In genomic region chr3:170749765-170750477, GRCh38 we compare ENCODE assay signal across 1 cellular context.
TF ChIP-seq lines count a peak whose summit lies in the region.

No MANE protein-coding gene starts in this region.

TF ChIP-seq in K562, 482 proteins besides CTCF, POLR2A, EP300 and RAD21 (continued from another document and continues in another):
- TF ChIP-seq AFF4 (CRISPR knock-in tag; IDR thresholded peaks at IDR 0.05): no peak
- no peak for TF ChIP-seq E2F6 (IDR thresholded peaks at IDR 0.05; ENCODE audit: borderline replicate concordance in 1 of 2, extremely low read depth in 1 of 2, insufficient read depth in 1 of 2, insufficient read length in 1 of 2, low read depth in 1 of 2, low read length in 1 of 2, poor library complexity in 1 of 2, severe bottlenecking in 1 of 2)
- TF ChIP-seq PURB (CRISPR knock-in tag; IDR thresholded peaks at IDR 0.05; ENCODE audit: low read depth): no peak
- no peak for TF ChIP-seq FIP1L1 (IDR thresholded peaks at IDR 0.05; ENCODE audit: low read depth, low read length, poor library complexity, severe bottlenecking)
- no peak for TF ChIP-seq GATAD2A (IDR thresholded peaks at IDR 0.05)
- TF ChIP-seq CAMTA2 (CRISPR knock-in tag; conservative IDR thresholded peaks at IDR 0.05): no peak
- no peak for TF ChIP-seq ZFPM2 (CRISPR knock-in tag; IDR thresholded peaks at IDR 0.05)
- TF ChIP-seq ETS1 (conservative IDR thresholded peaks at IDR 0.05; ENCODE audit: control insufficient read depth, low read depth, low read length): no peak
- TF ChIP-seq STAT5B (CRISPR knock-in tag; IDR thresholded peaks at IDR 0.05): no peak
- TF ChIP-seq HMBOX1 (IDR thresholded peaks at IDR 0.05): 0 out of 2 replicates have a peak, but pooled peaks have one; percentile 6
- TF ChIP-seq CTBP1 (IDR thresholded peaks at IDR 0.05; ENCODE audit: borderline replicate concordance): peak; percentile 41; the same call in 1 of the 2 replicates
- no peak for TF ChIP-seq STAT6 (CRISPR knock-in tag; IDR thresholded peaks at IDR 0.05)
- no peak for TF ChIP-seq MAX (CRISPR knock-in tag; IDR thresholded peaks at IDR 0.05)
- no peak for TF ChIP-seq EWSR1 (IDR thresholded peaks at IDR 0.05; ENCODE audit: borderline replicate concordance, low read depth, partially characterized antibody)
- no peak for TF ChIP-seq POLR2B (IDR thresholded peaks at IDR 0.05; ENCODE audit: low read depth, partially characterized antibody)
- TF ChIP-seq ZSCAN29 (IDR thresholded peaks at IDR 0.05): no peak
- TF ChIP-seq MBD2 (IDR thresholded peaks at IDR 0.05; ENCODE audit: borderline replicate concordance, low read depth): no peak
- TF ChIP-seq SMAD4 (CRISPR knock-in tag; conservative IDR thresholded peaks at IDR 0.05): 0 out of 2 replicates have a peak, but pooled peaks have one; percentile 50
- peak; percentile 55; the same call in 1 of the 2 replicates for TF ChIP-seq TEAD4 (IDR thresholded peaks at IDR 0.05; ENCODE audit: low read length)
- no peak for TF ChIP-seq TEAD4 (CRISPR knock-in tag; IDR thresholded peaks at IDR 0.05; ENCODE audit: borderline replicate concordance)
- TF ChIP-seq MEF2D (tag; conservative IDR thresholded peaks at IDR 0.05; ENCODE audit: low read depth): no peak
- no peak for TF ChIP-seq ILF3 (IDR thresholded peaks at IDR 0.05; ENCODE audit: borderline replicate concordance)
- peak; percentile 52; the same call in 1 of the 2 replicates for TF ChIP-seq SMARCE1 (IDR thresholded peaks at IDR 0.05)
- no peak for TF ChIP-seq TCF3 (CRISPR knock-in tag; IDR thresholded peaks at IDR 0.05)
- no peak for TF ChIP-seq SRF (CRISPR knock-in tag; IDR thresholded peaks at IDR 0.05)
- no peak for TF ChIP-seq MXD1 (CRISPR knock-in tag; IDR thresholded peaks at IDR 0.05; ENCODE audit: borderline replicate concordance, poor library complexity, severe bottlenecking)
- 0 out of 2 replicates have a peak, but pooled peaks have one; percentile 43 for TF ChIP-seq ZNF766 (CRISPR knock-in tag; conservative IDR thresholded peaks at IDR 0.05)
- no peak for TF ChIP-seq ZBTB7A (IDR thresholded peaks at IDR 0.05; ENCODE audit: borderline replicate concordance, control insufficient read depth, low read depth, low read length)
- no peak for TF ChIP-seq E4F1 (CRISPR knock-in tag; IDR thresholded peaks at IDR 0.05; ENCODE audit: borderline replicate concordance)
- no peak for TF ChIP-seq TCF7 (IDR thresholded peaks at IDR 0.05; ENCODE audit: borderline replicate concordance)
- no peak for TF ChIP-seq ZC3H11A (IDR thresholded peaks at IDR 0.05; ENCODE audit: low read depth, low read length)
- 0 out of 2 replicates have a peak, but pooled peaks have one; percentile 16 for TF ChIP-seq GATA2 (CRISPR knock-in tag; IDR thresholded peaks at IDR 0.05)
- no peak for TF ChIP-seq PRMT5 (CRISPR knock-in tag; IDR thresholded peaks at IDR 0.05)
- TF ChIP-seq USF1 (CRISPR knock-in tag; IDR thresholded peaks at IDR 0.05): no peak
- TF ChIP-seq CEBPZ (IDR thresholded peaks at IDR 0.05; ENCODE audit: borderline replicate concordance, low read depth, low read length): no peak
- TF ChIP-seq ATF4 (CRISPR knock-in tag; IDR thresholded peaks at IDR 0.05): no peak
- no peak for TF ChIP-seq ZNF431 (CRISPR knock-in tag; IDR thresholded peaks at IDR 0.05)
- peak; percentile 62; the same call in 1 of the 2 replicates for TF ChIP-seq JUND (IDR thresholded peaks at IDR 0.05; ENCODE audit: borderline replicate concordance, low read depth, low read length)
- peak; percentile 26; the same call in 1 of the 3 replicates for TF ChIP-seq JUND (tag; IDR thresholded peaks at IDR 0.05; ENCODE audit: borderline replicate concordance, low read depth, low read length)
- TF ChIP-seq HOMEZ (CRISPR knock-in tag; IDR thresholded peaks at IDR 0.05): no peak
